7 cellular contexts compared by ENCODE assay signal in the genomic region with DNA sequence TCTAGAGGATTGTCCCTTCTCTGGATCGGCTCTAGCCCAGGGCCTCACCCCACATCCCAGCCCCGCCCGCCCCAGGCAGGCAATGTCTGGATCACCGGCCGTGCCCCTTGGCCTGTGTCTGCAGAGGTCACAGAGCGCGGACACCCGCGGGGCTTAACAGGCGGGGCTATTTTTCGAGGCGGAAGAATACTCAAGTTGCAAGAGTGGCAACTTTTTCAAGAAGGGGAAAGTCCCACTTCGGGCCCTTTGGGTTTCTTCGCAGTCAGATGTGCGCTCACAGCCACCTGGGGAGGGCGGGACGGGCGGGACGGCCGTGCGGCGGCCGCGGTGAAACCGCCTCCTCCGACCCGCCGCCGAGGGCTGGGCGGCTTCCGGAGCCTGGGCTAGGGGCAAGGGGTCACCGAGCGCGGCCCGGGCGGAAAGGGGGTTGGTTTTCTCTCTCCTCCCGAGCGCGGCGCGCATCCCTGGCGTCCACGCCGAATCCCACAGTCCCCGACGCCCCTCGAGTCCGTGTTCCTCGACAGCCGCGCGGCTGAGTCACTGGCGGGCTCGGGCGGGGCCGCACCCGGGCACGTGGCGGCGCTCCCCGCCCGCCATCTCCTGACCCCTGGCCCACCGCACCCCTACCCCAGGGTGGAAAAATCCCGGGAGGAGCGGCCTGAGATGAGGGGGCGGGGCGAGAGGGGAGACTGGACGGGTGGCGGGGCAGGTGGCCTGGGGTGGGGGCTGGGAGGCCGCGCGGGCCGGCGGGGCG.
DNase-seq lines count a peak whose midpoint lies in the region; ATAC-seq lines count a peak whose summit lies in the region.

No MANE protein-coding gene starts in this region.

- ATAC-seq in GM18502 (IDR thresholded peaks at IDR 0.05; ENCODE audit: poor library complexity, unreplicated experiment), result peak; percentile 34
- ATAC-seq in HG02763 (IDR thresholded peaks at IDR 0.05; ENCODE audit: unreplicated experiment), result peak; percentile 24

- DNase-seq in NCI-H82 treated with DMSO at 0.1 percent for 48 hours (lab: John Stamatoyannopoulos, UW; ENCODE audit: unreplicated experiment) (peak; percentile 44), epidermal melanocyte (ENCODE audit: insufficient read length, low spot score) (peak; percentile 38), midbrain (lab: John Stamatoyannopoulos, UW) (peak; percentile 64)
- peak; percentile 74 for DNase-seq in activated CD8-positive, alpha-beta memory T cell treated with anti-CD3 and anti-CD28 coated beads, Interleukin-2, amount 50 U/mL, for 4 hours
- peak; percentile 60 to 69 for DNase-seq in stimulated activated CD8-positive, alpha-beta memory T cell treated with anti-CD3 and anti-CD28 coated beads, Interleukin-7, amount 100 ng/mL, for 4 hours (ENCODE audit: low read depth in 2 of 2)

Comparison
In these comparisons a context has a peak if more than half of its experiments do, and no peak if none do; other contexts are left out.
1. Peak in every context shown above with its lines: DNase-seq and ATAC-seq.